ENCODE assay signal across 1 cellular context in genomic region chr15:80747317-80748053, GRCh38.
TF ChIP-seq lines count a peak whose summit lies in the region.

No MANE protein-coding gene starts in this region.

TF ChIP-seq in HEK293, 187 proteins besides CTCF, POLR2A, EP300 and RAD21 (continued from another document):
- TF ChIP-seq ZNF518A (tag by site-specific recombination; conservative IDR thresholded peaks at IDR 0.05; ENCODE audit: low read depth) (no peak), ZNF10 (tag by site-specific recombination; IDR thresholded peaks at IDR 0.05) (no peak), OVOL3 (tag by site-specific recombination; IDR thresholded peaks at IDR 0.05) (no peak), ZNF157 (tag by site-specific recombination; IDR thresholded peaks at IDR 0.05) (no peak), ZNF211 (tag by site-specific recombination; IDR thresholded peaks at IDR 0.05; ENCODE audit: low read depth) (no peak), ZNF311 (tag by site-specific recombination; IDR thresholded peaks at IDR 0.05; ENCODE audit: borderline replicate concordance) (no peak), SCRT1 (tag by site-specific recombination; IDR thresholded peaks at IDR 0.05; ENCODE audit: borderline replicate concordance) (peak; percentile 80), ZNF843 (tag by site-specific recombination; IDR thresholded peaks at IDR 0.05) (no peak; the same call in 1 of the 2 replicates), ZNF707 (tag by site-specific recombination; IDR thresholded peaks at IDR 0.05) (no peak), ZNF449 (tag by site-specific recombination; IDR thresholded peaks at IDR 0.05) (no peak), ZBTB17 (tag by site-specific recombination; IDR thresholded peaks at IDR 0.05) (0 out of 2 replicates have a peak, but pooled peaks have one; percentile 48), ZBTB8A (tag by site-specific recombination; IDR thresholded peaks at IDR 0.05) (peak; percentile 66; the same call in 1 of the 2 replicates), YY1 (tag by site-specific recombination; IDR thresholded peaks at IDR 0.05) (peak; percentile 40; the same call in 1 of the 2 replicates), INSM2 (tag by site-specific recombination; IDR thresholded peaks at IDR 0.05) (no peak), ELK4 (IDR thresholded peaks at IDR 0.05; ENCODE audit: borderline replicate concordance, low read depth, low read length) (no peak)
